ENCODE assay signal across 23 cellular contexts in the genomic region with DNA sequence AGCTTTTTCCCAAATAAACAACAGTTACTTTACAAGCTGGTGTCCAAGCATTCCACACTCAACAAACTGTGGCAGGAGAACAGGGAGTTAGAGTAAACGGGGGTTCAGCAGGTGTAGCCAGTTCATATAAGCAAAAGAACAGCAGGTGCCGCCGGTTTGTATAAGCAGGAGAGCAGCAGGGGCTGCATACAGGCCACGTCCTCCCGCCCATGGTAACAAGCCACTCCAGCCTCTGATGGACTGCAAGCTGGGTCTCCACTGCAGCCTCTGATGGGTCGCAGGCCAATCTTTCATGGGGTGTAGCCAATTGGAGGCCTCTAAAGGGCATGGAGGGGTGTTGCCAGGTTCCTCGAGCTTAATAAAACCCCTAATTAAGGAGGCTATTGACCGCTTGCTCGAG.
DNase-seq lines count a peak whose midpoint lies in the region; ATAC-seq and FAIRE-seq lines count a peak whose summit lies in the region.
"Had no signal": no experiment of that assay in that cellular context is flagged by ENCODE, and none has a peak within 500 bp of the region (broad histone marks: within the 10 kb centered on the region; RNA-seq: fewer than 3 reads in every experiment).

No MANE protein-coding gene starts in this region.

- H3K4me1 ChIP-seq in mucosa of rectum (ENCODE audit: control insufficient read depth in 2 of 2, insufficient read depth in 2 of 2, low read length in 2 of 2) = peaks cover 30 to 54% of the 10 kb centered on the region in 2 donors
- H3K4me1 ChIP-seq: BLaER1, Caco-2 had no signal

- no peaks in the 10 kb centered on the region for H3K9me3 ChIP-seq in mucosa of rectum (ENCODE audit: control insufficient read depth in 2 of 2, low read length in 2 of 2)
- H3K9me3 ChIP-seq: BLaER1, Caco-2 had no signal

- DNase-seq in NCI-H146 (lab: John Stamatoyannopoulos, UW) (peak; percentile 7), NCI-H146 treated with DMSO at 0.1 percent for 48 hours (lab: John Stamatoyannopoulos, UW; ENCODE audit: unreplicated experiment) (no peak), urothelium cell line (ENCODE audit: low spot score) (no peak)
- DNase-seq in activated CD8-positive, alpha-beta memory T cell treated with anti-CD3 and anti-CD28 coated beads for 24 hours = peak; percentile 21
- no peak for DNase-seq in activated CD8-positive, alpha-beta memory T cell treated with anti-CD3 and anti-CD28 coated beads, Interleukin-2, amount 50 U/mL, for 4 hours
- DNase-seq in stimulated activated naive CD4-positive, alpha-beta T cell treated with Interleukin-2 at 50 U/mL for 16 hours (lab: John Stamatoyannopoulos, UW) = no peak
- DNase-seq: Caco-2; CD4-positive, CD25-positive, alpha-beta regulatory T cell; DMS153; DND-41; GM23248; H9 had no signal

- no peaks in the 10 kb centered on the region for H3K36me3 ChIP-seq in mucosa of rectum (ENCODE audit: control insufficient read depth in 2 of 2, insufficient read depth in 2 of 2, low read length in 2 of 2)
- H3K36me3 ChIP-seq: BLaER1 had no signal

- no peak overlapping the region for H3K4me3 ChIP-seq in mucosa of rectum (ENCODE audit: low read length in 2 of 2)
- H3K4me3 ChIP-seq: BLaER1, GM23248 had no signal

- H3K27me3 ChIP-seq in mucosa of rectum (ENCODE audit: control insufficient read depth in 2 of 2, insufficient read depth in 2 of 2, low read length in 2 of 2) = no peaks in the 10 kb centered on the region
- H3K27me3 ChIP-seq: BLaER1 had no signal

- no peak for ATAC-seq in GM18520 (IDR thresholded peaks at IDR 0.05; ENCODE audit: unreplicated experiment)
- ATAC-seq: CD8-positive, alpha-beta T cell; HCT116 had no signal

- H3K27ac ChIP-seq in mucosa of rectum (ENCODE audit: low read depth in 2 of 2, low read length in 2 of 2) = peak overlapping the region; percentile 86 to 89
- H3K27ac ChIP-seq: BLaER1, C4-2B, GM23248 had no signal

- no peak overlapping the region for H3K9ac ChIP-seq in mucosa of rectum (ENCODE audit: low read depth in 1 of 2, low read length in 2 of 2)
- H3K9ac ChIP-seq: BLaER1, GM23248 had no signal

- FAIRE-seq in urothelium cell line (lab: Jason Lieb, UNC) = peak; percentile 98
- FAIRE-seq: A204.1, G401.6, GM12892, GM19239, H1 had no signal

Comparison
In these comparisons a context has a peak if more than half of its experiments do, and no peak if none do; other contexts are left out.
1. DNase-seq: peak in NCI-H146 (single experiment) and activated CD8-positive, alpha-beta memory T cell treated with anti-CD3 and anti-CD28 coated beads for 24 hours (single experiment); none in NCI-H146 treated with DMSO at 0.1 percent for 48 hours (single experiment), activated CD8-positive, alpha-beta memory T cell treated with anti-CD3 and anti-CD28 coated beads, Interleukin-2, amount 50 U/mL, for 4 hours (single experiment), urothelium cell line (single experiment) and stimulated activated naive CD4-positive, alpha-beta T cell treated with Interleukin-2 at 50 U/mL for 16 hours (single experiment).